In genomic region chr6:84553527-84553926, GRCh38 we compare ENCODE assay signal across 22 cellular contexts.
"Had no signal": no experiment of that assay in that cellular context is flagged by ENCODE, and none has a peak within 500 bp of the region (broad histone marks: within the 10 kb centered on the region; RNA-seq: fewer than 3 reads in every experiment).

No MANE protein-coding gene starts in this region.

- H3K27me3 ChIP-seq: ascending aorta, esophagus squamous epithelium, right atrium auricular region, tibial artery had no signal

- H3K4me1 ChIP-seq: esophagus squamous epithelium, left ventricle myocardium inferior, right atrium auricular region had no signal

- FAIRE-seq: bronchial epithelial cell, endothelial cell of umbilical vein, frontal cortex, urothelium cell line had no signal

- ATAC-seq: stimulated activated naive CD8-positive, alpha-beta T cell treated with anti-CD3 and anti-CD28 coated beads, Interleukin-15, Interleukin-2, amounts not matched to agents 100 U/mL and 50 U/mL, for 24 hours; T-helper 17 cell had no signal

- H3K9me3 ChIP-seq: ascending aorta, esophagus squamous epithelium, left ventricle myocardium inferior, right atrium auricular region, tibial artery had no signal

- H3K27ac ChIP-seq: ascending aorta, esophagus squamous epithelium, left ventricle myocardium inferior, right atrium auricular region, skin epidermis, tibial artery, VCaP had no signal

- H3K36me3 ChIP-seq: ascending aorta, esophagus squamous epithelium, left ventricle myocardium inferior, right atrium auricular region, tibial artery had no signal

- DNase-seq: activated CD4-positive, CD25-positive, alpha-beta regulatory T cell treated with anti-CD3 and anti-CD28 coated beads, Interleukin-2, amount 50 U/mL, for 72 hours; activated CD8-positive, alpha-beta memory T cell treated with anti-CD3 and anti-CD28 coated beads for 24 hours; activated CD8-positive, alpha-beta memory T cell treated with anti-CD3 and anti-CD28 coated beads, Interleukin-2, amount 50 U/mL, for 48 hours; activated effector memory CD4-positive, alpha-beta T cell treated with Interleukin-2 at 50 U/mL for 16 hours; activated naive CD4-positive, alpha-beta T cell treated with anti-CD3 and anti-CD28 coated beads, Interleukin-2, amount 50 U/mL, for 16 hours; activated T-cell treated with anti-CD3 and anti-CD28 coated beads, Interleukin-2, amount 50 U/mL, for 48 hours; effector CD8-positive, alpha-beta T cell; esophagus squamous epithelium; hypothalamus; left ventricle myocardium inferior; stimulated activated naive CD8-positive, alpha-beta T cell treated with anti-CD3 and anti-CD28 coated beads, Interleukin-15, Interleukin-2, amounts not matched to agents 100 U/mL and 50 U/mL, for 24 hours; substantia nigra; T-helper 17 cell; tibial artery had no signal

- H3K4me3 ChIP-seq: ascending aorta, esophagus squamous epithelium, left ventricle myocardium inferior, right atrium auricular region, skin epidermis, tibial artery had no signal
